1 cellular context compared by ENCODE assay signal in genomic region chr17:55292094-55292493, GRCh38.
TF ChIP-seq lines count a peak whose summit lies in the region.

No MANE protein-coding gene starts in this region.

TF ChIP-seq in HepG2, 621 proteins besides CTCF, POLR2A, EP300 and RAD21 (continued from another document):
- TF ChIP-seq POLR2AphosphoS2 (IDR thresholded peaks at IDR 0.05; ENCODE audit: low read depth, low read length), result no peak
- TF ChIP-seq ZNF724P (CRISPR knock-in tag; IDR thresholded peaks at IDR 0.05; ENCODE audit: borderline replicate concordance), result no peak
- no peak for TF ChIP-seq SRSF4 (IDR thresholded peaks at IDR 0.05; ENCODE audit: low read depth, low read length, poor library complexity, severe bottlenecking)
- TF ChIP-seq NRL (CRISPR knock-in tag; IDR thresholded peaks at IDR 0.05; ENCODE audit: borderline replicate concordance), result no peak
TF ChIP-seq in HepG2: peak in this region for 4.
